Comparison of ENCODE assay signal across 21 cellular contexts in the genomic region with DNA sequence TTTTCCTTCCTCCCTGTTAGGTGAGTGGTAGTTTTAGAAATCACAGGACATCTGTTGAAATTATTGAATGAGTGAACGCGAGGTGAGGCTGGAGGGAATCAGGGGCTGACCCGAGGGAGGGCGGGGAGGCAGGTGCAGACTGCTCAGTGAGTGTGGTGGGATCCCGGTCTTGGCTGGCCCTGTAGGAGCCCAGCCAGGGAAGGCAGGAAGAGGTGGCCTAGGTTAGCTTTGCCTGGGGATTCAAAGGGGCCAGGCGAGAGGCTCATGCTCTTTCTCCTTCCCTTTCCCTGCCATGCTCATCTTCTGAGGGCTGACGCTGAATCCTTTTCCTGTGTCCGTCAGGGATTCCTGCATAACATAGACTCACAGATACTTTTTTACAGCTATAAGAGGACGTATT. TPM values are rescaled to one million over a fixed set of nuclear protein-coding genes. Genes with fewer than 3 reads are reported as not detected.
A peak's percentile ranks its signal among the peaks of the same experiment; 100 is the strongest.
DNase-seq lines count a peak whose midpoint lies in the region; ATAC-seq, FAIRE-seq and TF ChIP-seq lines count a peak whose summit lies in the region.
"Had no signal": no experiment of that assay in that cellular context is flagged by ENCODE, and none has a peak within 500 bp of the region (broad histone marks: within the 10 kb centered on the region; RNA-seq: fewer than 3 reads in every experiment).

No MANE protein-coding gene starts in this region.

- H3K4me3 ChIP-seq in A549 (no peak overlapping the region), Panc1 (ENCODE audit: low read depth in 2 of 2, low read length in 2 of 2) (no peak overlapping the region), endodermal cell (ENCODE audit: low read length) (no peak overlapping the region)
- H3K4me3 ChIP-seq: HAP-1 had no signal

- H3K4me3 Mint-ChIP-seq in endodermal cell (no peak overlapping the region), nephron progenitor cell (no peak overlapping the region)
- H3K4me3 Mint-ChIP-seq: CD4-positive, alpha-beta memory T cell; HFFc6 had no signal

- H3K9ac ChIP-seq in endodermal cell (ENCODE audit: extremely low read depth, low read length, poor library complexity, severe bottlenecking): no peak overlapping the region

- H3K9me3 Mint-ChIP-seq in endodermal cell (no peaks in the 10 kb centered on the region), nephron progenitor cell (no peaks in the 10 kb centered on the region)
- H3K9me3 Mint-ChIP-seq: CD4-positive, alpha-beta memory T cell; HFFc6 had no signal

- CTCF ChIA-PET in A549 (lab: Yijun Ruan, JAX): no interaction called here
- CTCF ChIA-PET in Panc1 (lab: Charles Lee): no interaction called here

- H3K9me3 ChIP-seq in A549: no peaks in the 10 kb centered on the region
- H3K9me3 ChIP-seq in Panc1 (ENCODE audit: control insufficient read depth, insufficient read depth, low read depth, low read length): no peaks in the 10 kb centered on the region
- H3K9me3 ChIP-seq in endodermal cell (ENCODE audit: control insufficient read depth, low read length): no peaks in the 10 kb centered on the region
- H3K9me3 ChIP-seq: HAP-1 had no signal

- H3K4me2 ChIP-seq in A549: no peak overlapping the region; the same call in 2 of the 3 replicates

- no peaks in the 10 kb centered on the region for H3K36me3 Mint-ChIP-seq in endodermal cell (ENCODE audit: low read depth)
- no peaks in the 10 kb centered on the region for H3K36me3 Mint-ChIP-seq in nephron progenitor cell (ENCODE audit: low read depth)
- H3K36me3 Mint-ChIP-seq: CD4-positive, alpha-beta memory T cell had no signal

- H3K27ac ChIP-seq in A549 (peak overlapping the region; percentile 51 to 62; a peak in 4 of 6 replicates), Panc1 (ENCODE audit: low read length) (0 out of 2 replicates have a peak overlapping the region, but pooled peaks have one; percentile 29), endodermal cell (ENCODE audit: low read depth, low read length) (no peak overlapping the region)
- H3K27ac ChIP-seq: 22Rv1 had no signal

- in situ Hi-C loops in Panc1 (cut with HindIII; ENCODE audit: low pct_unique_long_range_greater_than_20kb, low sequenced_read_pairs): no loop called here

- no peak for TF ChIP-seq POLR2A in A549 (IDR thresholded peaks at IDR 0.05; ENCODE audit: low read length)

- TF ChIP-seq RAD21 in A549 (conservative IDR thresholded peaks at IDR 0.05 in 1 of 2, IDR thresholded peaks at IDR 0.05 in 1 of 2): no peak

- POLR2A ChIA-PET in A549 (lab: Yijun Ruan, JAX): no interaction called here
- POLR2A ChIA-PET in Panc1 (lab: Charles Lee): no interaction called here

- no TSS peak for BruUV-seq in Panc1 (replicated peaks; lab: Mats Ljungman, UMichigan)

- 84% methylated on average over 9 of the region's 9 CpGs for WGBS in A549 (ENCODE audit: missing lambda C conversion rate)
- 88 to 96% methylated on average over 6 to 9 of the region's 9 CpGs for WGBS in endodermal cell (ENCODE audit: insufficient coverage in 1 of 2, insufficient read length in 1 of 2), 2 experiments

- H3K4me1 ChIP-seq in A549: peaks cover 51% of the 10 kb centered on the region
- H3K4me1 ChIP-seq in Panc1 (ENCODE audit: control insufficient read depth, insufficient read depth, low read length): peaks cover 6% of the 10 kb centered on the region; the same call in 1 of the 2 replicates
- no peaks in the 10 kb centered on the region for H3K4me1 ChIP-seq in endodermal cell (ENCODE audit: control insufficient read depth, insufficient read depth, low read length)

- H3K27me3 Mint-ChIP-seq in endodermal cell (ENCODE audit: insufficient read depth) (peaks cover 8% of the 10 kb centered on the region), nephron progenitor cell (ENCODE audit: low read depth, poor library complexity) (peaks cover 16% of the 10 kb centered on the region)

- no peak for TF ChIP-seq EP300 in A549 (IDR thresholded peaks at IDR 0.05)

- H3K36me3 ChIP-seq in Panc1 (ENCODE audit: control insufficient read depth, insufficient read depth, low read length): no peaks in the 10 kb centered on the region
- no peaks in the 10 kb centered on the region for H3K36me3 ChIP-seq in endodermal cell (ENCODE audit: control insufficient read depth, insufficient read depth, low read length)
- H3K36me3 ChIP-seq: HAP-1 had no signal

- TF ChIP-seq CTCF in A549 (IDR thresholded peaks at IDR 0.05) (no peak), Panc1 (IDR thresholded peaks at IDR 0.05) (no peak), endodermal cell (conservative IDR thresholded peaks at IDR 0.05) (no peak), nephron progenitor cell (IDR thresholded peaks at IDR 0.05) (no peak)

- H3K27me3 ChIP-seq in Panc1 (ENCODE audit: control insufficient read depth, insufficient read depth, low read length) (no peaks in the 10 kb centered on the region), endodermal cell (ENCODE audit: control insufficient read depth, insufficient read depth, low read length, poor library complexity, severe bottlenecking) (no peaks in the 10 kb centered on the region)

- H3K27ac Mint-ChIP-seq in endodermal cell (no peak overlapping the region), nephron progenitor cell (no peak overlapping the region)
- H3K27ac Mint-ChIP-seq: CD4-positive, alpha-beta memory T cell; HFFc6 had no signal

- ATAC-seq in A549: no peak
- no peak for ATAC-seq in Panc1

- no peak for DNase-seq in A549 (ENCODE audit: low read depth in 1 of 2, low spot score in 1 of 2)
- DNase-seq in Panc1 (ENCODE audit: low read depth, low spot score): no peak
- DNase-seq in endodermal cell: peak; percentile 59
- no peak for DNase-seq in Ammon's horn (ENCODE audit: low spot score)
- DNase-seq in nephron progenitor cell: no peak
- no peak for DNase-seq in NAMALWA (ENCODE audit: low spot score)
- DNase-seq: ACHN; AML-193; C1 segment of cervical spinal cord; Calu3; CD4-positive, alpha-beta memory T cell; COR-L47; DMS53; DMS79 treated with DMSO at 0.1 percent for 48 hours; GF-D8; HFFc6 had no signal

- intact Hi-C loops in Panc1 (cut with micrococcal nuclease; ENCODE audit: unreplicated experiment): no loop called here

- no peak for FAIRE-seq in A549 (lab: Jason Lieb, UNC)
- FAIRE-seq: A204.1, GM12891, GM18507 had no signal

- H3K4me1 Mint-ChIP-seq in endodermal cell: peaks cover 16% of the 10 kb centered on the region
- H3K4me1 Mint-ChIP-seq in nephron progenitor cell: peaks cover 41% of the 10 kb centered on the region
- H3K4me1 Mint-ChIP-seq: CD4-positive, alpha-beta memory T cell had no signal

TF ChIP-seq in A549, 52 proteins besides CTCF, POLR2A, EP300 and RAD21:
- TF ChIP-seq MAZ (IDR thresholded peaks at IDR 0.05; ENCODE audit: borderline replicate concordance, low read depth, low read length): no peak
- TF ChIP-seq ZNF302 (CRISPR knock-in tag; IDR thresholded peaks at IDR 0.05): no peak
- TF ChIP-seq, protein P1, sequence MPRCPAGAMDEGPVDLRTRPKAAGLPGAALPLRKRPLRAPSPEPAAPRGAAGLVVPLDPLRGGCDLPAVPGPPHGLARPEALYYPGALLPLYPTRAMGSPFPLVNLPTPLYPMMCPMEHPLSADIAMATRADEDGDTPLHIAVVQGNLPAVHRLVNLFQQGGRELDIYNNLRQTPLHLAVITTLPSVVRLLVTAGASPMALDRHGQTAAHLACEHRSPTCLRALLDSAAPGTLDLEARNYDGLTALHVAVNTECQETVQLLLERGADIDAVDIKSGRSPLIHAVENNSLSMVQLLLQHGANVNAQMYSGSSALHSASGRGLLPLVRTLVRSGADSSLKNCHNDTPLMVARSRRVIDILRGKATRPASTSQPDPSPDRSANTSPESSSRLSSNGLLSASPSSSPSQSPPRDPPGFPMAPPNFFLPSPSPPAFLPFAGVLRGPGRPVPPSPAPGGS (IDR thresholded peaks at IDR 0.05): no peak
- TF ChIP-seq RFX5 (IDR thresholded peaks at IDR 0.05): no peak
- TF ChIP-seq CHD2 (IDR thresholded peaks at IDR 0.05; ENCODE audit: low read length, partially characterized antibody): no peak
- no peak for TF ChIP-seq ZSCAN20 (CRISPR knock-in tag; IDR thresholded peaks at IDR 0.05)
- no peak for TF ChIP-seq HOXA7 (CRISPR knock-in tag; IDR thresholded peaks at IDR 0.05)
- no peak for TF ChIP-seq ZC3H11A (IDR thresholded peaks at IDR 0.05)
- TF ChIP-seq, protein P2, sequence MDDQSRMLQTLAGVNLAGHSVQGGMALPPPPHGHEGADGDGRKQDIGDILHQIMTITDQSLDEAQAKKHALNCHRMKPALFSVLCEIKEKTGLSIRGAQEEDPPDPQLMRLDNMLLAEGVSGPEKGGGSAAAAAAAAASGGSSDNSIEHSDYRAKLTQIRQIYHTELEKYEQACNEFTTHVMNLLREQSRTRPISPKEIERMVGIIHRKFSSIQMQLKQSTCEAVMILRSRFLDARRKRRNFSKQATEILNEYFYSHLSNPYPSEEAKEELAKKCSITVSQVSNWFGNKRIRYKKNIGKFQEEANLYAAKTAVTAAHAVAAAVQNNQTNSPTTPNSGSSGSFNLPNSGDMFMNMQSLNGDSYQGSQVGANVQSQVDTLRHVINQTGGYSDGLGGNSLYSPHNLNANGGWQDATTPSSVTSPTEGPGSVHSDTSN (IDR thresholded peaks at IDR 0.05): no peak
- no peak for TF ChIP-seq TP53 (CRISPR knock-in tag; IDR thresholded peaks at IDR 0.05)
- no peak for TF ChIP-seq POLR2AphosphoS2 (conservative IDR thresholded peaks at IDR 0.05; ENCODE audit: low read length)
- TF ChIP-seq MAX (IDR thresholded peaks at IDR 0.05): no peak

RNA-seq across cellular contexts. Expression of gene CACNA1D, which starts 15.1 kb away (rescaled TPM):
- polyA plus RNA-seq in A549 (2011; rRNA removed) (10.7 and 18.2 TPM in 2 replicates), A549 (2017; fragmentation: RNase III; extraction: RNeasy Plus Mini Kit Qiagen cat#74134 plus additional on column Dnase treatment) (1.1 to 1.5 TPM (median 1.2 TPM) in 3 replicates)
- 0.95 and 1.6 TPM in 2 replicates for polyA plus RNA-seq in A549 (2012; cell fraction: cytosol; rRNA removed)
- 6.6 and 7.6 TPM in 2 replicates for polyA plus RNA-seq in A549 (2012; cell fraction: nucleus; rRNA removed)
- polyA minus RNA-seq in A549 (2011; rRNA and poly(A)+ RNA removed): 49.9 and 64.1 TPM in 2 replicates
- total RNA-seq in Panc1 (2021; ENCODE audit: unreplicated experiment) (23.0 TPM), endodermal cell (1 to 10 TPM; 2.2 to 3.8 TPM)
- polyA plus RNA-seq in Panc1 (2012; ENCODE audit: insufficient read length): 14.8 TPM
- polyA plus RNA-seq in endodermal cell (2013, experiment 1 of 2): 0.61 TPM
- 0.79 TPM for polyA plus RNA-seq in endodermal cell (2013, experiment 2 of 2)
- total RNA-seq: CD4-positive, alpha-beta memory T cell had no signal
